ENCODE assay signal across 2 cellular contexts in the genomic region with DNA sequence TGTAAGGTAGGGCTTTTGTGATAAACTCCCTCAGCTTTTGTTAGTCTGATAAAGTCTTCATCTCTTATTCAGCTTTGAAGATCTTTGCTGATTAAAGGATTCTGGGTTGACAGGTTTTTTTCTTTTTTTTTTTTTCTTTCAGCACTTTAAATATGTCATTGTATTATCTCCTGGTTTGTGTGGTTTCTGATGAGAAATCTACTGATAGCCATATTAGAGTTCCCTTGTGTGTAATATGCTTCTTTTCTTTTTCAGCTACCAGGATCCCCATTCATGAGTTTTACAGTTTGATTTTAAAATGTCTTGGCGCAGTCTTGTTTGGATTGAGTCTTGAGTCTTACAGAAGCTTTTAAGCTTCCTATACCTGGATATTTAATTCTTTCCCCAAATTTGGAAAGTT.
TF ChIP-seq lines count a peak whose summit lies in the region.

No MANE protein-coding gene starts in this region.

TF ChIP-seq in HCT116, 20 proteins besides CTCF, POLR2A, EP300 and RAD21:
- no peak for TF ChIP-seq MAX (IDR thresholded peaks at IDR 0.05)
- no peak for TF ChIP-seq REST (IDR thresholded peaks at IDR 0.05; ENCODE audit: low read depth)
- TF ChIP-seq CBX3 (IDR thresholded peaks at IDR 0.05; ENCODE audit: low read depth) = peak; percentile 70; the same call in 1 of the 2 replicates

TF ChIP-seq in HEK293, 187 proteins besides CTCF, POLR2A, EP300 and RAD21:
- TF ChIP-seq, protein P1, sequence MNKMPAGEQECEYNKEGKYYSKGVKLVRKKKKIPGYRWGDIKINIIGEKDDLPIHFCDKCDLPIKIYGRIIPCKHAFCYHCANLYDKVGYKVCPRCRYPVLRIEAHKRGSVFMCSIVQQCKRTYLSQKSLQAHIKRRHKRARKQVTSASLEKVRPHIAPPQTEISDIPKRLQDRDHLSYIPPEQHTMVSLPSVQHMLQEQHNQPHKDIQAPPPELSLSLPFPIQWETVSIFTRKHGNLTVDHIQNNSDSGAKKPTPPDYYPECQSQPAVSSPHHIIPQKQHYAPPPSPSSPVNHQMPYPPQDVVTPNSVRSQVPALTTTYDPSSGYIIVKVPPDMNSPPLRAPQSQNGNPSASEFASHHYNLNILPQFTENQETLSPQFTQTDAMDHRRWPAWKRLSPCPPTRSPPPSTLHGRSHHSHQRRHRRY (tag by site-specific recombination; IDR thresholded peaks at IDR 0.05) = no peak
- TF ChIP-seq SETDB1 (IDR thresholded peaks at IDR 0.05; ENCODE audit: insufficient read length, low read length) = peak; percentile 46
- no peak for TF ChIP-seq EGR2 (tag by site-specific recombination; IDR thresholded peaks at IDR 0.05; ENCODE audit: low read depth)
- TF ChIP-seq ZNF311 (tag by site-specific recombination; IDR thresholded peaks at IDR 0.05; ENCODE audit: borderline replicate concordance) = no peak
- TF ChIP-seq ZBTB44 (tag by site-specific recombination; IDR thresholded peaks at IDR 0.05) = no peak
- TF ChIP-seq ZNF791 (tag by site-specific recombination; IDR thresholded peaks at IDR 0.05) = peak; percentile 86
- no peak for TF ChIP-seq ZNF600 (tag by site-specific recombination; IDR thresholded peaks at IDR 0.05)
- TF ChIP-seq ZNF214 (tag by site-specific recombination; IDR thresholded peaks at IDR 0.05; ENCODE audit: borderline replicate concordance) = no peak
- TF ChIP-seq SCRT1 (tag by site-specific recombination; IDR thresholded peaks at IDR 0.05; ENCODE audit: borderline replicate concordance) = no peak
- TF ChIP-seq, protein P2, sequence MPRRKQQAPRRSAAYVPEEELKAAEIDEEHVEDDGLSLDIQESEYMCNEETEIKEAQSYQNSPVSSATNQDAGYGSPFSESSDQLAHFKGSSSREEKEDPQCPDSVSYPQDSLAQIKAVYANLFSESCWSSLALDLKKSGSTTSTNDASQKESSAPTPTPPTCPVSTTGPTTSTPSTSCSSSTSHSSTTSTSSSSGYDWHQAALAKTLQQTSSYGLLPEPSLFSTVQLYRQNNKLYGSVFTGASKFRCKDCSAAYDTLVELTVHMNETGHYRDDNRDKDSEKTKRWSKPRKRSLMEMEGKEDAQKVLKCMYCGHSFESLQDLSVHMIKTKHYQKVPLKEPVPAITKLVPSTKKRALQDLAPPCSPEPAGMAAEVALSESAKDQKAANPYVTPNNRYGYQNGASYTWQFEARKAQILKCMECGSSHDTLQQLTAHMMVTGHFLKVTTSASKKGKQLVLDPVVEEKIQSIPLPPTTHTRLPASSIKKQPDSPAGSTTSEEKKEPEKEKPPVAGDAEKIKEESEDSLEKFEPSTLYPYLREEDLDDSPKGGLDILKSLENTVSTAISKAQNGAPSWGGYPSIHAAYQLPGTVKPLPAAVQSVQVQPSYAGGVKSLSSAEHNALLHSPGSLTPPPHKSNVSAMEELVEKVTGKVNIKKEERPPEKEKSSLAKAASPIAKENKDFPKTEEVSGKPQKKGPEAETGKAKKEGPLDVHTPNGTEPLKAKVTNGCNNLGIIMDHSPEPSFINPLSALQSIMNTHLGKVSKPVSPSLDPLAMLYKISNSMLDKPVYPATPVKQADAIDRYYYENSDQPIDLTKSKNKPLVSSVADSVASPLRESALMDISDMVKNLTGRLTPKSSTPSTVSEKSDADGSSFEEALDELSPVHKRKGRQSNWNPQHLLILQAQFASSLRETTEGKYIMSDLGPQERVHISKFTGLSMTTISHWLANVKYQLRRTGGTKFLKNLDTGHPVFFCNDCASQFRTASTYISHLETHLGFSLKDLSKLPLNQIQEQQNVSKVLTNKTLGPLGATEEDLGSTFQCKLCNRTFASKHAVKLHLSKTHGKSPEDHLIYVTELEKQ (tag by site-specific recombination; IDR thresholded peaks at IDR 0.05; ENCODE audit: borderline replicate concordance) = no peak
- TF ChIP-seq SALL2 (tag by site-specific recombination; IDR thresholded peaks at IDR 0.05; ENCODE audit: borderline replicate concordance) = no peak
- no peak for TF ChIP-seq ZNF292 (tag by site-specific recombination; IDR thresholded peaks at IDR 0.05; ENCODE audit: borderline replicate concordance, low read depth)
- no peak for TF ChIP-seq ZFP41 (tag by site-specific recombination; IDR thresholded peaks at IDR 0.05; ENCODE audit: borderline replicate concordance)
- no peak for TF ChIP-seq ZNF24 (tag by site-specific recombination; IDR thresholded peaks at IDR 0.05)
